ENCODE assay signal across 9 cellular contexts in the genomic region with DNA sequence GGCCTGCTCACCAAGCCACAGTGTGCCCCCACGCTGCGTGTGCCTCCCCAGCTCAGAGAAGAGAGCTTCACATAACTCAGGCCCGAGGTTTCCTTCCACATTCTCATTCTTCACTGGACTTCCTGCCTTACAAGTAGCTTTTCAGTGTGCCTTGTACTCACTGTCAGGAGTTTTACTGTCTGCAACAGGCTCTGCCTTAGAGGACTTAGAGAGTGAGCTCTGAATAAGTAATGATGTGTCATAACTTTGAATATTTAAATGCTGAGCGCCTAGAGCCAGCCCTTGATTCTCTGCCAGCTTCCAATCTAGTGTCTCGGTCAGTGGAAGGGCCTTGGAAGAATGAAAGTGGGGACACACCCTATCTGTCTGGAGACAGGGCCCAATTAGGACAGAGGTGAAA. TPM values are rescaled to one million over a fixed set of nuclear protein-coding genes. Genes with fewer than 3 reads are reported as not detected.
DNase-seq lines count a peak whose midpoint lies in the region; ATAC-seq and TF ChIP-seq lines count a peak whose summit lies in the region.
"Had no signal": no experiment of that assay in that cellular context is flagged by ENCODE, and none has a peak within 500 bp of the region (broad histone marks: within the 10 kb centered on the region; RNA-seq: fewer than 3 reads in every experiment).

No MANE protein-coding gene starts in this region.

- no peaks in the 10 kb centered on the region for H3K36me3 ChIP-seq in fibroblast of lung (ENCODE audit: control insufficient read depth, insufficient read depth, low read length)
- no peaks in the 10 kb centered on the region for H3K36me3 ChIP-seq in ovary

- peak overlapping the region; percentile 89 for H3K27ac ChIP-seq in AG04450 (ENCODE audit: low read depth, low read length)
- H3K27ac ChIP-seq in fibroblast of lung (ENCODE audit: insufficient read depth, low read length), result peak overlapping the region; percentile 46
- peak overlapping the region in 1 of 2 donors; percentile 47 for H3K27ac ChIP-seq in ovary

- peak overlapping the region; percentile 5 for H3K4me2 ChIP-seq in fibroblast of lung (ENCODE audit: extremely low read depth, insufficient read depth, low read length)

- H3K9me3 ChIP-seq in AG04450 (ENCODE audit: control insufficient read depth, insufficient read depth, low read length) (no peaks in the 10 kb centered on the region), fibroblast of lung (ENCODE audit: control insufficient read depth, insufficient read depth, low read depth, low read length) (no peaks in the 10 kb centered on the region), ovary (no peaks in the 10 kb centered on the region)

- POLR2A ChIA-PET in AG04450 (lab: Yijun Ruan, JAX), result interaction anchor here (1.1 to 1.7 kb wide), 4 partner anchors 10 to 54 kb away, joined by 4 to 10 read pairs (median 4); no protein-coding TSS in a partner anchor

- no peak overlapping the region for H3K4me3 ChIP-seq in AG04450 (ENCODE audit: low read depth, low read length)
- no peak overlapping the region for H3K4me3 ChIP-seq in fibroblast of lung (replicated peaks in 1 of 4; ENCODE audit: control extremely low read depth in 1 of 4, insufficient read depth in 1 of 4, low read depth in 3 of 4, low read length in 4 of 4)
- no peak overlapping the region for H3K4me3 ChIP-seq in ovary

- H3K79me2 ChIP-seq in fibroblast of lung (ENCODE audit: control insufficient read depth, insufficient read depth, low read length), result no peaks in the 10 kb centered on the region

- WGBS in ovary, 3 donors, result 26 to 31% (median 31%) methylated on average over 5 of the region's 5 CpGs

- no peak overlapping the region for H2AFZ ChIP-seq in fibroblast of lung (ENCODE audit: low read length)

- TF ChIP-seq POLR2A in ovary (IDR thresholded peaks at IDR 0.05), result no peak

- no peaks in the 10 kb centered on the region for H3K27me3 ChIP-seq in AG04450 (ENCODE audit: control insufficient read depth, insufficient read depth, low read length)
- no peaks in the 10 kb centered on the region for H3K27me3 ChIP-seq in fibroblast of lung (ENCODE audit: control insufficient read depth, insufficient read depth, low read length)
- H3K27me3 ChIP-seq in ovary, result no peaks in the 10 kb centered on the region

- no peak for TF ChIP-seq EP300 in ovary (IDR thresholded peaks at IDR 0.05)

- no peak for TF ChIP-seq CTCF in AG04450 (IDR thresholded peaks at IDR 0.05; ENCODE audit: low read depth, low read length)
- TF ChIP-seq CTCF in fibroblast of lung (conservative IDR thresholded peaks at IDR 0.05 in 1 of 2, IDR thresholded peaks at IDR 0.05 in 1 of 2; ENCODE audit: low read depth in 1 of 2, low read length in 2 of 2), result no peak
- no peak for TF ChIP-seq CTCF in ovary (IDR thresholded peaks at IDR 0.05)

- CTCF ChIA-PET in AG04450 (lab: Charles Lee), result interaction anchor here (1.3 to 1.6 kb wide), 3 partner anchors 12 to 58 kb away, joined by 3 to 7 read pairs (median 6); no protein-coding TSS in a partner anchor

- H4K20me1 ChIP-seq in fibroblast of lung (ENCODE audit: control insufficient read depth, extremely low read depth, insufficient read depth, low read length), result no peaks in the 10 kb centered on the region

- DNase-seq in AG04450 (ENCODE audit: low read depth, low spot score) (no peak), RKO (ENCODE audit: low spot score) (peak; percentile 77), fibroblast of lung (ENCODE audit: low read depth in 2 of 2) (peak; percentile 92 to 94), ovary (peak in 3 of 5 donors; percentile 25 to 69 (median 53)), DMS53 (lab: John Stamatoyannopoulos, UW) (no peak)
- no peak for DNase-seq in activated CD8-positive, alpha-beta memory T cell treated with anti-CD3 and anti-CD28 coated beads, Interleukin-2, amount 50 U/mL, for 4 hours
- DNase-seq: MV-4-11 had no signal

- no peak overlapping the region for H3K9ac ChIP-seq in fibroblast of lung (ENCODE audit: insufficient read depth, low read length)

- intact Hi-C loops in ovary (cut with DNase I), result no loop called here

- peaks cover 15% of the 10 kb centered on the region for H3K4me1 ChIP-seq in fibroblast of lung (ENCODE audit: control insufficient read depth, extremely low read depth, insufficient read depth, low read length)
- peaks cover 3% of the 10 kb centered on the region for H3K4me1 ChIP-seq in ovary (ENCODE audit: insufficient read depth)

- ATAC-seq in HG03457 (IDR thresholded peaks at IDR 0.05; ENCODE audit: unreplicated experiment) (no peak), HG03175 (IDR thresholded peaks at IDR 0.05; ENCODE audit: unreplicated experiment) (no peak)

RNA-seq across cellular contexts. Expression of gene ITGB5, which starts 41.8 kb away (rescaled TPM):
- polyA plus RNA-seq in AG04450 (2011; rRNA removed) (127 and 207 TPM in 2 replicates), fibroblast of lung (99.7 and 121 TPM in 2 replicates), ovary (10 to 100 TPM; 32.6 to 82.8 TPM)
- polyA minus RNA-seq in AG04450 (2011; rRNA and poly(A)+ RNA removed), result 165 and 221 TPM in 2 replicates
- total RNA-seq in fibroblast of lung (135 and 196 TPM in 2 replicates), ovary (100 to 1,000 TPM in 1 of 7 donors, 10 to 100 TPM in 6; 31.0 to 109 (median 38.0) TPM)
- polyA plus RNA-seq in fibroblast of lung (2012), result 148 and 196 TPM in 2 replicates
- polyA minus RNA-seq in fibroblast of lung (ENCODE audit: low replicate concordance), result 316 and 374 TPM in 2 replicates

Comparison
In these comparisons a context has a peak if more than half of its experiments do, and no peak if none do; other contexts are left out.
1. DNase-seq: peak in RKO (single experiment), fibroblast of lung (2 of 2) and ovary (3 of 5); none in AG04450 (single experiment), DMS53 (single experiment) and activated CD8-positive, alpha-beta memory T cell treated with anti-CD3 and anti-CD28 coated beads, Interleukin-2, amount 50 U/mL, for 4 hours (single experiment).